Comparison of ENCODE assay signal across 28 cellular contexts in genomic region chr18:41829648-41830516, GRCh38.
DNase-seq lines count a peak whose midpoint lies in the region; ATAC-seq, FAIRE-seq and TF ChIP-seq lines count a peak whose summit lies in the region.
"Had no signal": no experiment of that assay in that cellular context is flagged by ENCODE, and none has a peak within 500 bp of the region (broad histone marks: within the 10 kb centered on the region; RNA-seq: fewer than 3 reads in every experiment).

No MANE protein-coding gene starts in this region.

- ATAC-seq in HepG2 = no peak; the same call in 2 of the 3 replicates
- ATAC-seq in right lobe of liver = no peak
- no peak for ATAC-seq in HG02642 (IDR thresholded peaks at IDR 0.05; ENCODE audit: poor library complexity, unreplicated experiment)
- ATAC-seq in GM21515 (IDR thresholded peaks at IDR 0.05; ENCODE audit: unreplicated experiment) = no peak
- ATAC-seq: activated CD4-positive, alpha-beta T cell treated with anti-CD3 and anti-CD28 coated beads for 36 hours; activated CD8-positive, alpha-beta T cell treated with anti-CD3 and anti-CD28 coated beads, Interleukin-2, amount 10 ng/mL, durations not matched to agents 7 days and 5 days; gastrocnemius medialis had no signal

- no peak for TF ChIP-seq RAD21 in HepG2 (CRISPR knock-in tag; IDR thresholded peaks at IDR 0.05)

- no peak for TF ChIP-seq CTCF in HepG2 (CRISPR knock-in tag; IDR thresholded peaks at IDR 0.05)
- no peak for TF ChIP-seq CTCF in right lobe of liver (IDR thresholded peaks at IDR 0.05)
- no peak for TF ChIP-seq CTCF in PC-9 (conservative IDR thresholded peaks at IDR 0.05)
- no peak for TF ChIP-seq CTCF in endothelial cell of umbilical vein (IDR thresholded peaks at IDR 0.05; ENCODE audit: extremely low read depth in 1 of 2, insufficient read depth in 1 of 2, low read depth in 1 of 2, low read length in 2 of 2)

- no peaks in the 10 kb centered on the region for H3K4me1 ChIP-seq in HepG2 (ENCODE audit: insufficient read depth, low read length)
- no peaks in the 10 kb centered on the region for H3K4me1 ChIP-seq in right lobe of liver
- no peaks in the 10 kb centered on the region for H3K4me1 ChIP-seq in PC-9 (replicated peaks; ENCODE audit: insufficient read depth)
- no peaks in the 10 kb centered on the region for H3K4me1 ChIP-seq in endothelial cell of umbilical vein (ENCODE audit: control insufficient read depth, extremely low read depth, insufficient read depth, low read length)
- H3K4me1 ChIP-seq: adrenal gland, gastrocnemius medialis, neural progenitor cell, parathyroid adenoma had no signal

- TF ChIP-seq EP300 in HepG2 (IDR thresholded peaks at IDR 0.05; ENCODE audit: low read depth in 2 of 2, low read length in 2 of 2) = no peak
- TF ChIP-seq EP300 in HepG2 (CRISPR knock-in tag; IDR thresholded peaks at IDR 0.05; ENCODE audit: borderline replicate concordance) = no peak

- H3K9ac ChIP-seq in HepG2 (ENCODE audit: insufficient read depth, low read depth, low read length) = no peak overlapping the region
- H3K9ac ChIP-seq in endothelial cell of umbilical vein (replicated peaks; ENCODE audit: extremely low read depth, insufficient read depth, low read length) = no peak overlapping the region
- H3K9ac ChIP-seq: neural progenitor cell, parathyroid adenoma had no signal

- no peaks in the 10 kb centered on the region; the same call in 1 of the 2 replicates for H4K20me1 ChIP-seq in HepG2 (ENCODE audit: insufficient read depth, low read length)
- no peaks in the 10 kb centered on the region for H4K20me1 ChIP-seq in PC-9 (ENCODE audit: insufficient read depth)
- H4K20me1 ChIP-seq in endothelial cell of umbilical vein (replicated peaks; ENCODE audit: control insufficient read depth, extremely low read depth, insufficient read depth, low read length) = no peaks in the 10 kb centered on the region

- in situ Hi-C loops in HepG2 (cut with HindIII; ENCODE audit: extremely low pct_ligation_motif_present, low pct_unique_long_range_greater_than_20kb) = no loop called here

- no peaks in the 10 kb centered on the region for H3K9me2 ChIP-seq in PC-9 (ENCODE audit: insufficient read depth)

- no peak overlapping the region for H3K27ac ChIP-seq in HepG2 (ENCODE audit: extremely low read length, insufficient read depth, low read length)
- H3K27ac ChIP-seq in right lobe of liver = no peak overlapping the region
- H3K27ac ChIP-seq in PC-9 = no peak overlapping the region
- no peak overlapping the region for H3K27ac ChIP-seq in endothelial cell of umbilical vein (ENCODE audit: insufficient read depth, low read depth, low read length)
- H3K27ac ChIP-seq: adrenal gland, gastrocnemius medialis, neural progenitor cell, parathyroid adenoma had no signal

- POLR2A ChIA-PET in HepG2 (lab: Yijun Ruan, JAX) (no interaction called here), PC-9 (lab: Charles Lee; ENCODE audit: unreplicated experiment) (no interaction called here), endothelial cell of umbilical vein (lab: Charles Lee) (no interaction called here), HEK293T (lab: Yijun Ruan, JAX) (no interaction called here)

- TF ChIP-seq POLR2A in HepG2 (IDR thresholded peaks at IDR 0.05; ENCODE audit: insufficient read depth in 1 of 2, low read depth in 2 of 2, low read length in 2 of 2) (no peak), right lobe of liver (IDR thresholded peaks at IDR 0.05) (no peak), endothelial cell of umbilical vein (IDR thresholded peaks at IDR 0.05; ENCODE audit: low read depth, low read length) (no peak)

- no peak for FAIRE-seq in HepG2 (lab: Jason Lieb, UNC)
- no peak for FAIRE-seq in endothelial cell of umbilical vein (lab: Jason Lieb, UNC)
- FAIRE-seq: A204.1 had no signal

- H3F3A ChIP-seq in PC-9 (ENCODE audit: insufficient read depth, low read depth) = no peaks in the 10 kb centered on the region

- H3K4me3 ChIP-seq in HepG2 (replicated peaks in 1 of 3; ENCODE audit: insufficient read depth in 1 of 3, low read depth in 2 of 3, low read length in 3 of 3) (no peak overlapping the region), right lobe of liver (no peak overlapping the region), PC-9 (no peak overlapping the region), endothelial cell of umbilical vein (replicated peaks in 1 of 3; ENCODE audit: insufficient read depth in 1 of 3, low read depth in 1 of 3, low read length in 3 of 3) (no peak overlapping the region)
- H3K4me3 ChIP-seq: adrenal gland, gastrocnemius medialis, HAP-1, neural progenitor cell, smooth muscle cell had no signal

- DNase-seq in HepG2 (ENCODE audit: low spot score) = peak; percentile 37
- no peak for DNase-seq in right lobe of liver
- peak; percentile 19 to 46 for DNase-seq in PC-9
- peak; percentile 1 for DNase-seq in endothelial cell of umbilical vein (ENCODE audit: low read depth, low spot score)
- no peak for DNase-seq in SKM-1 (lab: John Stamatoyannopoulos, UW; ENCODE audit: unreplicated experiment)
- no peak for DNase-seq in HEK293T (ENCODE audit: extremely low spot score)
- DNase-seq: activated CD4-positive, alpha-beta T cell treated with anti-CD3 and anti-CD28 coated beads for 36 hours; activated CD8-positive, alpha-beta T cell treated with anti-CD3 and anti-CD28 coated beads, Interleukin-2, amount 10 ng/mL, durations not matched to agents 7 days and 5 days; activated naive CD4-positive, alpha-beta T cell treated with anti-CD3 and anti-CD28 coated beads for 36 hours; adrenal gland; EL; gastrocnemius medialis; hippocampal formation; immature natural killer cell; Karpas-422; mesendoderm; NCI-H1694; NCI-H446; retina; RPMI8226; stimulated activated naive CD4-positive, alpha-beta T cell treated with Interleukin-2 at 50 U/mL for 16 hours had no signal

- BruUV-seq in HepG2 (replicated peaks; lab: Mats Ljungman, UMichigan) = no TSS peak
- BruUV-seq in PC-9 (replicated peaks; lab: Mats Ljungman, UMichigan) = no TSS peak
- BruUV-seq in endothelial cell of umbilical vein (replicated peaks; lab: Mats Ljungman, UMichigan) = no TSS peak

- CTCF ChIA-PET in HepG2 (lab: Yijun Ruan, JAX; ENCODE audit: low intra/inter-chr PET ratio, low total read pairs) (no interaction called here), PC-9 (lab: Charles Lee) (no interaction called here), endothelial cell of umbilical vein (lab: Charles Lee) (no interaction called here), HEK293T (lab: Yijun Ruan, JAX) (interaction anchor here (0.6 kb wide), 1 partner anchor 97 kb away, joined by 10 read pairs; no protein-coding TSS in a partner anchor)

- intact Hi-C loops in HepG2 (cut with micrococcal nuclease; ENCODE audit: unreplicated experiment) = no loop called here
- intact Hi-C loops in right lobe of liver (cut with DNase I) = no loop called here
- intact Hi-C loops in PC-9 (cut with micrococcal nuclease; ENCODE audit: unreplicated experiment) = no loop called here
- intact Hi-C loops in endothelial cell of umbilical vein (cut with micrococcal nuclease) = no loop called here

- 1% methylated on average over 10 of the region's 10 CpGs for WGBS in HepG2 (ENCODE audit: low lambda C conversion rate)
- 75% methylated on average over 10 of the region's 10 CpGs for WGBS in right lobe of liver (ENCODE audit: insufficient coverage, low coverage, low lambda C conversion rate, missing lambda C conversion rate)

- no peaks in the 10 kb centered on the region for H3K36me3 ChIP-seq in HepG2 (replicated peaks in 1 of 2; ENCODE audit: control insufficient read depth in 1 of 2, insufficient read depth in 2 of 2, low read length in 2 of 2)
- H3K36me3 ChIP-seq in right lobe of liver = no peaks in the 10 kb centered on the region
- H3K36me3 ChIP-seq in PC-9 (ENCODE audit: low read depth) = no peaks in the 10 kb centered on the region
- no peaks in the 10 kb centered on the region for H3K36me3 ChIP-seq in endothelial cell of umbilical vein (ENCODE audit: control insufficient read depth in 2 of 2, extremely low read depth in 1 of 2, insufficient read depth in 2 of 2, low read length in 2 of 2)
- H3K36me3 ChIP-seq: adrenal gland, gastrocnemius medialis, HAP-1, neural progenitor cell had no signal

- H3K9me3 ChIP-seq in HepG2 (ENCODE audit: low read length) (no peaks in the 10 kb centered on the region), right lobe of liver (no peaks in the 10 kb centered on the region), PC-9 (ENCODE audit: insufficient read depth, low read depth) (no peaks in the 10 kb centered on the region), endothelial cell of umbilical vein (replicated peaks; ENCODE audit: control insufficient read depth, insufficient read depth, low read length) (no peaks in the 10 kb centered on the region)
- H3K9me3 ChIP-seq: adrenal gland, gastrocnemius medialis, HAP-1 had no signal

- no peak overlapping the region for H3K4me2 ChIP-seq in HepG2 (ENCODE audit: low read depth, low read length)
- no peak overlapping the region for H3K4me2 ChIP-seq in PC-9
- H3K4me2 ChIP-seq in endothelial cell of umbilical vein (ENCODE audit: insufficient read depth, low read length) = no peak overlapping the region
- H3K4me2 ChIP-seq: neural progenitor cell, smooth muscle cell had no signal

- H2AFZ ChIP-seq in HepG2 (ENCODE audit: low read length) (no peak overlapping the region), PC-9 (no peak overlapping the region), endothelial cell of umbilical vein (ENCODE audit: low read depth, low read length) (no peak overlapping the region)
- H2AFZ ChIP-seq: neural progenitor cell, parathyroid adenoma had no signal

- H3K79me2 ChIP-seq in HepG2 (ENCODE audit: insufficient read depth, low read length) (no peaks in the 10 kb centered on the region), PC-9 (ENCODE audit: low read depth) (no peaks in the 10 kb centered on the region), endothelial cell of umbilical vein (ENCODE audit: control insufficient read depth, insufficient read depth, low read length) (no peaks in the 10 kb centered on the region)
- H3K79me2 ChIP-seq: parathyroid adenoma had no signal

- dilution Hi-C loops in endothelial cell of umbilical vein (cut with MboI; ENCODE audit: extremely low pct_ligation_motif_present, low sequenced_read_pairs) = no loop called here

- H3K27me3 ChIP-seq in HepG2 (ENCODE audit: control insufficient read depth in 1 of 2, insufficient read depth in 2 of 2, low read length in 2 of 2) (no peaks in the 10 kb centered on the region), right lobe of liver (no peaks in the 10 kb centered on the region), PC-9 (ENCODE audit: insufficient read depth, low read depth) (no peaks in the 10 kb centered on the region), endothelial cell of umbilical vein (ENCODE audit: control insufficient read depth in 2 of 2, insufficient read depth in 2 of 2, low read length in 2 of 2) (no peaks in the 10 kb centered on the region)
- H3K27me3 ChIP-seq: adrenal gland, gastrocnemius medialis, neural progenitor cell had no signal

- H3K9me1 ChIP-seq in endothelial cell of umbilical vein (replicated peaks; ENCODE audit: control insufficient read depth, extremely low read depth, insufficient read depth, low read length) = no peaks in the 10 kb centered on the region

TF ChIP-seq in endothelial cell of umbilical vein, 7 proteins besides CTCF, POLR2A, EP300 and RAD21 (continues in another document):
- TF ChIP-seq POLR2AphosphoS5 (IDR thresholded peaks at IDR 0.05; ENCODE audit: insufficient read depth, low read depth, low read length) = no peak

TF ChIP-seq in HEK293T, 16 proteins besides CTCF, POLR2A, EP300 and RAD21 (continues in another document):
- TF ChIP-seq NFRKB (IDR thresholded peaks at IDR 0.05) = no peak

Comparison
In these comparisons a context has a peak if more than half of its experiments do, and no peak if none do; other contexts are left out.
1. DNase-seq: peak in HepG2 (single experiment), PC-9 (2 of 2) and endothelial cell of umbilical vein (single experiment); none in right lobe of liver (0 of 3), SKM-1 (single experiment) and HEK293T (single experiment).